ENCODE assay signal across 23 cellular contexts in genomic region chr10:12154516-12154915, GRCh38.
"Had no signal": no experiment of that assay in that cellular context is flagged by ENCODE, and none has a peak within 500 bp of the region (broad histone marks: within the 10 kb centered on the region; RNA-seq: fewer than 3 reads in every experiment).

No MANE protein-coding gene starts in this region.

- H3K9me3 ChIP-seq: breast epithelium, Peyer's patch, SJSA1 had no signal

- ATAC-seq: activated CD4-positive, CD25-positive, alpha-beta regulatory T cell treated with anti-CD3 and anti-CD28 coated beads, Interleukin-2, amount 50 U/mL, for 24 hours; activated CD8-positive, alpha-beta T cell treated with anti-CD3 and anti-CD28 coated beads for 36 hours; T-helper 17 cell had no signal

- H3K27ac ChIP-seq: breast epithelium, Peyer's patch, SJSA1, WERI-Rb-1 had no signal

- H3K4me1 ChIP-seq: breast epithelium, Peyer's patch, SJSA1 had no signal

- H3K27ac Mint-ChIP-seq: activated CD8-positive, alpha-beta T cell treated with anti-CD3 and anti-CD28 coated beads for 36 hours; activated T-helper 2 cell treated with anti-CD3 and anti-CD28 coated beads, Interferon-gamma antibody, Interleukin-2, Interleukin-4, amounts not matched to agents 10 μg/mL and 5 μg/mL and 100 μg/mL, durations not matched to agents 14 hours and 24 hours and 36 hours; T-helper 17 cell had no signal

- H3K36me3 ChIP-seq: breast epithelium, WERI-Rb-1 had no signal

- H3K4me3 Mint-ChIP-seq: activated CD8-positive, alpha-beta T cell treated with anti-CD3 and anti-CD28 coated beads for 36 hours; T-helper 17 cell had no signal

- H3K4me3 ChIP-seq: breast epithelium, Peyer's patch, SJSA1 had no signal

- H3K27me3 Mint-ChIP-seq: activated CD8-positive, alpha-beta T cell treated with anti-CD3 and anti-CD28 coated beads for 36 hours; T-helper 17 cell had no signal

- H3K9me3 Mint-ChIP-seq: activated CD8-positive, alpha-beta T cell treated with anti-CD3 and anti-CD28 coated beads for 36 hours; activated T-helper 2 cell treated with anti-CD3 and anti-CD28 coated beads, Interferon-gamma antibody, Interleukin-2, Interleukin-4, amounts not matched to agents 10 μg/mL and 5 μg/mL and 100 μg/mL, durations not matched to agents 14 hours and 24 hours and 36 hours had no signal

- DNase-seq: activated CD4-positive, alpha-beta T cell treated with anti-CD3 and anti-CD28 coated beads for 4 hours; activated CD8-positive, alpha-beta T cell treated with anti-CD3 and anti-CD28 coated beads for 36 hours; activated gamma-delta T cell treated with Interleukin-2 at 50 U/mL for 16 hours; activated naive CD4-positive, alpha-beta T cell treated with anti-CD3 and anti-CD28 coated beads, Interleukin-2, amount 50 U/mL, for 16 hours; activated T-cell treated with anti-CD3 and anti-CD28 coated beads, Interleukin-2, amount 50 U/mL, for 48 hours; aorta; caudate nucleus; Kasumi-1; KBM-7; NCI-H1105 treated with DMSO at 0.1 percent for 48 hours; NCI-H1436 treated with DMSO at 0.1 percent for 48 hours; NCI-H187; NCI-H2081; NCI-H524; Peyer's patch; SHP77; T-helper 17 cell; T1000; WERI-Rb-1 had no signal

- H3K27me3 ChIP-seq: breast epithelium, Peyer's patch, SJSA1 had no signal
